ENCODE assay signal across 14 cellular contexts in genomic region chr18:55577812-55578539, GRCh38. TPM values are rescaled to one million over a fixed set of nuclear protein-coding genes. Genes with fewer than 3 reads are reported as not detected.
DNase-seq lines count a peak whose midpoint lies in the region; ATAC-seq, FAIRE-seq and TF ChIP-seq lines count a peak whose summit lies in the region.
"Had no signal": no experiment of that assay in that cellular context is flagged by ENCODE, and none has a peak within 500 bp of the region (broad histone marks: within the 10 kb centered on the region; RNA-seq: fewer than 3 reads in every experiment).

No MANE protein-coding gene starts in this region.

- in situ Hi-C loops in G401 (cut with HindIII; ENCODE audit: low sequenced_read_pairs): no loop called here
- in situ Hi-C loops in GM12878 (cut with MboI): no loop called here

- H3K4me3 ChIP-seq in NB4 (ENCODE audit: low read depth, low read length) (no peak overlapping the region), GM12878 (no peak overlapping the region), H7 (ENCODE audit: insufficient read depth, low read depth, low read length) (no peak overlapping the region)
- H3K4me3 ChIP-seq: coronary artery, lung, ovary had no signal

- no peak for TF ChIP-seq EP300 in GM12878 (IDR thresholded peaks at IDR 0.05; ENCODE audit: borderline replicate concordance in 1 of 2, control insufficient read depth in 1 of 2, low read depth in 2 of 2, low read length in 2 of 2)

- H3K9ac ChIP-seq in GM12878 (ENCODE audit: control insufficient read depth, insufficient read depth, low read length): no peak overlapping the region

- ATAC-seq in GM12878: no peak
- ATAC-seq: T-helper 17 cell had no signal

- H3K9me3 ChIP-seq in GM12878 (replicated peaks; ENCODE audit: control insufficient read depth, insufficient read depth, low read length): no peaks in the 10 kb centered on the region
- H3K9me3 ChIP-seq: ovary had no signal

- intact Hi-C loops in GM12878 (cut with micrococcal nuclease; ENCODE audit: unreplicated experiment): loop anchor here (10.0 kb wide), 1 partner anchor 343 kb away; no protein-coding TSS in a partner anchor

- H4K20me1 ChIP-seq in GM12878 (ENCODE audit: control insufficient read depth, insufficient read depth): no peaks in the 10 kb centered on the region

- H3K4me2 ChIP-seq in GM12878 (ENCODE audit: control insufficient read depth, insufficient read depth): no peak overlapping the region

- peak; percentile 21; the same call in 1 of the 2 replicates for TF ChIP-seq RAD21 in GM12878 (IDR thresholded peaks at IDR 0.05; ENCODE audit: insufficient read depth, low read depth, low read length)

- POLR2A ChIA-PET in GM12878 (lab: Charles Lee): no interaction called here

- no peak for TF ChIP-seq CTCF in NB4 (IDR thresholded peaks at IDR 0.05; ENCODE audit: low read depth, low read length)
- 0 out of 6 replicates have a peak, but pooled peaks of 1 of the 3 experiments have one; percentile 3 for TF ChIP-seq CTCF in GM12878 (IDR thresholded peaks at IDR 0.05 in 2 of 3, conservative IDR thresholded peaks at IDR 0.05 in 1 of 3; ENCODE audit: control insufficient read depth in 2 of 3, extremely low read depth in 1 of 3, insufficient read depth in 1 of 3, low read depth in 3 of 3, low read length in 3 of 3)

- BruUV-seq in GM12878 (replicated peaks; lab: Mats Ljungman, UMichigan): no TSS peak

- H3K36me3 ChIP-seq in GM12878 (ENCODE audit: control insufficient read depth in 2 of 2, insufficient read depth in 2 of 2, low read length in 1 of 2): no peaks in the 10 kb centered on the region
- no peaks in the 10 kb centered on the region; the same call in 1 of the 2 replicates for H3K36me3 ChIP-seq in H7 (replicated peaks; ENCODE audit: control insufficient read depth, insufficient read depth, low read length)
- H3K36me3 ChIP-seq: ovary had no signal

- no peaks in the 10 kb centered on the region for H3K4me1 ChIP-seq in GM12878 (ENCODE audit: control insufficient read depth, insufficient read depth, low read length)

- TF ChIP-seq POLR2A in NB4 (IDR thresholded peaks at IDR 0.05; ENCODE audit: extremely low read depth, insufficient read length) (no peak), GM12878 (IDR thresholded peaks at IDR 0.05; ENCODE audit: low read depth, low read length) (no peak)

- H3K27me3 ChIP-seq in GM12878 (replicated peaks in 1 of 2; ENCODE audit: control insufficient read depth in 2 of 2, insufficient read depth in 2 of 2, low read length in 1 of 2) (no peaks in the 10 kb centered on the region), H7 (ENCODE audit: control insufficient read depth, insufficient read depth, low read length) (no peaks in the 10 kb centered on the region)
- H3K27me3 ChIP-seq: ovary had no signal

- no peaks in the 10 kb centered on the region for H3K79me2 ChIP-seq in GM12878 (ENCODE audit: control insufficient read depth, insufficient read depth, low read length)

- DNase-seq in G401 (ENCODE audit: low spot score): peak; percentile 41
- peak; percentile 4 for DNase-seq in NB4 (ENCODE audit: low read depth)
- DNase-seq in GM12878 (ENCODE audit: low read depth, low spot score): no peak
- DNase-seq in myocyte (ENCODE audit: low read depth): peak; percentile 52
- DNase-seq in activated CD8-positive, alpha-beta memory T cell treated with anti-CD3 and anti-CD28 coated beads, Interleukin-2, amount 50 U/mL, for 48 hours: no peak
- no peak for DNase-seq in stimulated activated CD4-positive, alpha-beta T cell treated with anti-CD3 and anti-CD28 coated beads, Interleukin-4, amount 100 ng/mL, for 4 hours
- DNase-seq in H7: no peak
- DNase-seq in activated CD4-positive, alpha-beta T cell treated with anti-CD3 and anti-CD28 coated beads for 48 hours: no peak
- DNase-seq: activated CD4-positive, alpha-beta memory T cell treated with anti-CD3 and anti-CD28 coated beads, Interleukin-2, amount 10 ng/mL, durations not matched to agents 7 days and 5 days; ovary; stimulated activated naive CD4-positive, alpha-beta T cell treated with Interleukin-2 at 50 U/mL for 16 hours; T-helper 17 cell had no signal

- WGBS in GM12878 (ENCODE audit: insufficient coverage, insufficient replicate concordance, low lambda C conversion rate, missing lambda C conversion rate): 37% methylated on average over 6 of the region's 6 CpGs

- CTCF ChIA-PET in GM12878 (lab: Yijun Ruan, JAX): interaction anchor here (1.2 kb wide), 1 partner anchor 25 kb away, joined by 3 read pairs; no protein-coding TSS in a partner anchor

- H2AFZ ChIP-seq in GM12878 (ENCODE audit: control insufficient read depth, low read depth, low read length): no peak overlapping the region

- H3K27ac ChIP-seq in GM12878 (ENCODE audit: control insufficient read depth, insufficient read depth): no peak overlapping the region
- H3K27ac ChIP-seq: coronary artery, ovary had no signal

- RAD21 ChIA-PET in GM12878 (lab: Charles Lee; ENCODE audit: unreplicated experiment): interaction anchor here (0.6 kb wide), 1 partner anchor 67 kb away, joined by 3 read pairs; no protein-coding TSS in a partner anchor

- SMC1A ChIA-PET in GM12878 (lab: Charles Lee; ENCODE audit: uncharacterized antibody, unreplicated experiment): no interaction called here

- FAIRE-seq in GM12878 (lab: Jason Lieb, UNC): no peak

TF ChIP-seq in GM12878, 131 proteins besides CTCF, POLR2A, EP300 and RAD21 (continues in another document):
- TF ChIP-seq POLR2AphosphoS2 (IDR thresholded peaks at IDR 0.05; ENCODE audit: low read depth, low read length) (no peak), BCLAF1 (IDR thresholded peaks at IDR 0.05) (no peak), JUND (IDR thresholded peaks at IDR 0.05; ENCODE audit: low read depth, low read length) (no peak), ESRRA (IDR thresholded peaks at IDR 0.05; ENCODE audit: low read length) (no peak), SKIL (IDR thresholded peaks at IDR 0.05; ENCODE audit: low read depth, poor library complexity, severe bottlenecking) (no peak)

RNA-seq across cellular contexts. Expression of gene TCF4, which starts 10.0 kb away (rescaled TPM):
- 1.8 and 6.8 TPM in 2 replicates for total RNA-seq in G401 (2014; rRNA removed; shearing (Covaris generic))
- total RNA-seq in GM12878 (2013; cell fraction: nucleolus; rRNA removed): 459 and 490 TPM in 2 replicates
- total RNA-seq in GM12878 (2014; rRNA removed): 46.2 and 46.8 TPM in 2 replicates
- 42.8 and 43.1 TPM in 2 replicates for total RNA-seq in GM12878 (2014; rRNA removed; fragmentation: Illumina TruSeq; extraction: Trizol)
- 33.6 and 33.8 TPM in 2 replicates for total RNA-seq in GM12878 (2021)
- polyA plus RNA-seq in GM12878 (2011; ENCODE audit: low read depth): 38.5 TPM
- polyA plus RNA-seq in GM12878 (2011; rRNA removed): 83.0 and 94.0 TPM in 2 replicates
- polyA plus RNA-seq in GM12878 (2011; cell fraction: cytosol; rRNA removed): 57.3 and 71.8 TPM in 2 replicates
- polyA plus RNA-seq in GM12878 (2011; cell fraction: nucleus; rRNA removed): 110 and 118 TPM in 2 replicates
- polyA plus RNA-seq in GM12878 (2012): 29.0 and 31.4 TPM in 2 replicates
- 25.0 and 28.1 TPM in 2 replicates for polyA plus RNA-seq in GM12878 (2014; fragmentation: Illumina TruSeq; extraction: Trizol)
- 10 to 100 TPM; 15.2 to 43.6 TPM for polyA plus RNA-seq in GM12878 (2014; fragmentation: Nextera tagmentation; extraction: Ambion mirVana)
- 22.6 and 27.1 TPM in 2 replicates for polyA plus RNA-seq in GM12878 (2014; rRNA removed)
- polyA plus RNA-seq in GM12878 (2016; fragmentation: Nextera tagmentation; extraction: Ambion mirVana): 10 to 100 TPM; 26.7 to 29.2 TPM
- 329 and 330 TPM in 2 replicates for polyA minus RNA-seq in GM12878 (2011; rRNA and poly(A)+ RNA removed)
- polyA minus RNA-seq in GM12878 (2011; cell fraction: cytosol; rRNA and poly(A)+ RNA removed): 57.5 and 74.6 TPM in 2 replicates
- polyA minus RNA-seq in GM12878 (2011; cell fraction: nucleus; rRNA and poly(A)+ RNA removed): 271 and 354 TPM in 2 replicates
- 48.1 and 52.6 TPM in 2 replicates for total RNA-seq in myocyte
- 30.5 TPM for polyA plus RNA-seq in myocyte (2012)
- 38.0 and 48.3 TPM in 2 replicates for total RNA-seq in H7 (2014; rRNA removed; shearing (Covaris generic))

Comparison
In these comparisons a context has a peak if more than half of its experiments do, and no peak if none do; other contexts are left out.
1. DNase-seq: peak in G401 (single experiment), NB4 (single experiment) and myocyte (single experiment); none in GM12878 (single experiment), activated CD8-positive, alpha-beta memory T cell treated with anti-CD3 and anti-CD28 coated beads, Interleukin-2, amount 50 U/mL, for 48 hours (single experiment), stimulated activated CD4-positive, alpha-beta T cell treated with anti-CD3 and anti-CD28 coated beads, Interleukin-4, amount 100 ng/mL, for 4 hours (0 of 2), H7 (single experiment) and activated CD4-positive, alpha-beta T cell treated with anti-CD3 and anti-CD28 coated beads for 48 hours (single experiment).